In genomic region chr1:232252719-232253118, GRCh38 we compare ENCODE assay signal across 22 cellular contexts.
"Had no signal": no experiment of that assay in that cellular context is flagged by ENCODE, and none has a peak within 500 bp of the region (broad histone marks: within the 10 kb centered on the region; RNA-seq: fewer than 3 reads in every experiment).

No MANE protein-coding gene starts in this region.

- H3K9me3 Mint-ChIP-seq: nephron; stimulated activated memory B cell treated with anti-CD40 and anti-IgM and Interleukin-4, amounts not matched to agents 10 μg/mL and 1 μg/mL and 100 μg/mL, for 72 hours; stimulated activated naive CD8-positive, alpha-beta T cell treated with anti-CD3 and anti-CD28 coated beads, Interleukin-15, amount 100 ng/mL, for 72 hours had no signal

- ATAC-seq: esophagus mucosa; heart right ventricle; sciatic nerve; stimulated activated memory B cell treated with anti-CD40 and anti-IgM and Interleukin-4, amounts not matched to agents 10 μg/mL and 1 μg/mL and 100 μg/mL, for 72 hours; stimulated activated naive CD8-positive, alpha-beta T cell treated with anti-CD3 and anti-CD28 coated beads, Interleukin-15, amount 100 ng/mL, for 72 hours; upper lobe of right lung had no signal

- H3K27me3 Mint-ChIP-seq: stimulated activated memory B cell treated with anti-CD40 and anti-IgM and Interleukin-4, amounts not matched to agents 10 μg/mL and 1 μg/mL and 100 μg/mL, for 72 hours had no signal

- H3K4me1 ChIP-seq: spleen, testis, tibial nerve, upper lobe of right lung, vagina had no signal

- DNase-seq: cortex of kidney; dorsolateral prefrontal cortex; effector CD8-positive, alpha-beta T cell; heart right ventricle; hypothalamus; kidney glomerular epithelial cell; mesendoderm; naive B cell; spleen; stimulated activated CD4-positive, alpha-beta T cell treated with anti-CD3 and anti-CD28 coated beads, Interleukin-15, amount 100 ng/mL, for 24 hours; stimulated activated CD4-positive, alpha-beta T cell treated with anti-CD3 and anti-CD28 coated beads, Interleukin-1b, Interleukin-23, amount 100 ng/mL, for 48 hours; stimulated activated CD4-positive, alpha-beta T cell treated with anti-CD3 and anti-CD28 coated beads, Interleukin-4, amount 100 ng/mL, for 24 hours; stimulated activated naive CD8-positive, alpha-beta T cell treated with anti-CD3 and anti-CD28 coated beads, Interleukin-15, amount 100 ng/mL, for 72 hours; testis; upper lobe of right lung had no signal

- H3K36me3 Mint-ChIP-seq: naive B cell; stimulated activated memory B cell treated with anti-CD40 and anti-IgM and Interleukin-4, amounts not matched to agents 10 μg/mL and 1 μg/mL and 100 μg/mL, for 72 hours had no signal

- H3K4me3 ChIP-seq: dorsolateral prefrontal cortex, heart right ventricle, spleen, testis, tibial nerve, upper lobe of right lung, vagina had no signal

- H3K27ac ChIP-seq: dorsolateral prefrontal cortex, heart right ventricle, neutrophil, spleen, testis, tibial nerve, upper lobe of right lung, vagina had no signal

- H3K9me3 ChIP-seq: heart right ventricle, neutrophil, spleen, testis, tibial nerve, upper lobe of right lung, vagina had no signal

- H3K4me3 Mint-ChIP-seq: naive B cell; nephron; stimulated activated memory B cell treated with anti-CD40 and anti-IgM and Interleukin-4, amounts not matched to agents 10 μg/mL and 1 μg/mL and 100 μg/mL, for 72 hours; stimulated activated naive CD8-positive, alpha-beta T cell treated with anti-CD3 and anti-CD28 coated beads, Interleukin-15, amount 100 ng/mL, for 72 hours had no signal

- H3K4me1 Mint-ChIP-seq: naive B cell; stimulated activated memory B cell treated with anti-CD40 and anti-IgM and Interleukin-4, amounts not matched to agents 10 μg/mL and 1 μg/mL and 100 μg/mL, for 72 hours had no signal

- H3K36me3 ChIP-seq: heart right ventricle, neutrophil, spleen, tibial nerve, upper lobe of right lung, vagina had no signal

- H3K27ac Mint-ChIP-seq: naive B cell; nephron; stimulated activated memory B cell treated with anti-CD40 and anti-IgM and Interleukin-4, amounts not matched to agents 10 μg/mL and 1 μg/mL and 100 μg/mL, for 72 hours; stimulated activated naive CD8-positive, alpha-beta T cell treated with anti-CD3 and anti-CD28 coated beads, Interleukin-15, amount 100 ng/mL, for 72 hours had no signal

- H3K27me3 ChIP-seq: testis, tibial nerve, upper lobe of right lung, vagina had no signal
